In genomic region chr17:46291618-46292017, GRCh38 we compare ENCODE assay signal across 8 cellular contexts. TPM values are rescaled to one million over a fixed set of nuclear protein-coding genes. Genes with fewer than 3 reads are reported as not detected.
DNase-seq lines count a peak whose midpoint lies in the region; ATAC-seq and TF ChIP-seq lines count a peak whose summit lies in the region.
"Not testable (repeated sequence)": the region's sequence is repeated elsewhere in the genome, so short reads cannot be mapped to it uniquely, and the experiment has no call there.

No MANE protein-coding gene starts in this region.

- not testable (repeated sequence) for H3K4me1 Mint-ChIP-seq in H9
- H3K4me1 Mint-ChIP-seq in activated CD8-positive, alpha-beta T cell treated with anti-CD3 and anti-CD28 coated beads, Interleukin-2, amount 10 ng/mL, durations not matched to agents 7 days and 5 days (ENCODE audit: low read depth), result peaks cover 15% of the 10 kb centered on the region
- H3K4me1 Mint-ChIP-seq in effector memory CD8-positive, alpha-beta T cell (ENCODE audit: low read depth in 2 of 2), result peaks cover 10% of the 10 kb centered on the region in 2 donors
- peaks cover 10 to 24% (median 14%) of the 10 kb centered on the region in 4 donors for H3K4me1 Mint-ChIP-seq in naive thymus-derived CD8-positive, alpha-beta T cell
- peaks cover 21% of the 10 kb centered on the region for H3K4me1 Mint-ChIP-seq in stimulated activated naive CD8-positive, alpha-beta T cell treated with anti-CD3 and anti-CD28 coated beads, Interleukin-15, Interleukin-2, amounts not matched to agents 100 ng/mL and 50 ng/mL, for 24 hours (ENCODE audit: low read depth)

- not testable (repeated sequence) for H3K27me3 Mint-ChIP-seq in H9 (ENCODE audit: low read depth); activated CD8-positive, alpha-beta T cell treated with anti-CD3 and anti-CD28 coated beads, Interleukin-2, amount 10 ng/mL, durations not matched to agents 7 days and 5 days (ENCODE audit: low read depth); effector memory CD8-positive, alpha-beta T cell; naive thymus-derived CD8-positive, alpha-beta T cell; stimulated activated naive CD8-positive, alpha-beta T cell treated with anti-CD3 and anti-CD28 coated beads, Interleukin-15, Interleukin-2, amounts not matched to agents 100 ng/mL and 50 ng/mL, for 24 hours

- peak overlapping the region; percentile 92 for H3K27ac ChIP-seq in DOHH2 (ENCODE audit: low read depth, low read length)
- not testable (repeated sequence) for H3K27ac ChIP-seq in H9 (ENCODE audit: insufficient read length, low read depth, low read length)
- peak overlapping the region; percentile 64 for H3K27ac ChIP-seq in OCI-LY1 (ENCODE audit: low read depth, low read length, poor library complexity, severe bottlenecking)
- peak overlapping the region; percentile 10 for H3K27ac ChIP-seq in angular gyrus (ENCODE audit: low read depth, low read length)

- H3K9ac ChIP-seq in H9 (ENCODE audit: extremely low read depth, insufficient read length, low read length); OCI-LY1 (ENCODE audit: low read length): not testable (repeated sequence)

- H3T11ph ChIP-seq in H9 (ENCODE audit: low read length), result not testable (repeated sequence)

- not testable (repeated sequence) for H3K9me3 ChIP-seq in DOHH2 (ENCODE audit: control insufficient read depth, insufficient read depth, low read length); H9 (ENCODE audit: control insufficient read depth, low read depth, low read length); OCI-LY1 (ENCODE audit: low read length)

- not testable (repeated sequence) for H3K4ac ChIP-seq in H9 (ENCODE audit: low read depth, low read length)

- not testable (repeated sequence) for H3K79me2 ChIP-seq in DOHH2 (ENCODE audit: control insufficient read depth, low read length); H9 (ENCODE audit: insufficient read depth, low read length); OCI-LY1 (ENCODE audit: insufficient read depth, low read length)

- not testable (repeated sequence) for H3K23ac ChIP-seq in H9 (ENCODE audit: insufficient read length, low read depth, low read length)

- not testable (repeated sequence) for H3K23me2 ChIP-seq in H9 (ENCODE audit: insufficient read length, low read depth, low read length, poor library complexity, severe bottlenecking)

- peak; percentile 28 for DNase-seq in H9
- DNase-seq in activated CD8-positive, alpha-beta T cell treated with anti-CD3 and anti-CD28 coated beads, Interleukin-2, amount 10 ng/mL, durations not matched to agents 7 days and 5 days; effector memory CD8-positive, alpha-beta T cell; naive thymus-derived CD8-positive, alpha-beta T cell: not testable (repeated sequence)

- H4K8ac ChIP-seq in H9 (replicated peaks; ENCODE audit: insufficient read length, low read depth, low read length), result not testable (repeated sequence)

- H3K18ac ChIP-seq in H9 (ENCODE audit: insufficient read length, low read depth, low read length), result not testable (repeated sequence)

- H2BK15ac ChIP-seq in H9 (ENCODE audit: low read depth, low read length), result not testable (repeated sequence)

- WGBS in H9 (ENCODE audit: extremely low coverage, insufficient read length, low lambda C conversion rate), result no CpG with 5 or more reads among the region's 8 CpGs

- not testable (repeated sequence) for H4K20me1 ChIP-seq in DOHH2 (ENCODE audit: control insufficient read depth, insufficient read depth, low read depth, low read length); H9 (ENCODE audit: control insufficient read depth, insufficient read depth, insufficient read length); OCI-LY1 (ENCODE audit: insufficient read depth, low read length)

- H3K4me3 ChIP-seq in DOHH2 (ENCODE audit: low read length), result peak overlapping the region; percentile 66
- H3K4me3 ChIP-seq in OCI-LY1 (ENCODE audit: low read depth, low read length, poor library complexity, severe bottlenecking), result not testable (repeated sequence)

- H3K9me3 Mint-ChIP-seq in H9; activated CD8-positive, alpha-beta T cell treated with anti-CD3 and anti-CD28 coated beads, Interleukin-2, amount 10 ng/mL, durations not matched to agents 7 days and 5 days (ENCODE audit: insufficient read depth); effector memory CD8-positive, alpha-beta T cell; naive thymus-derived CD8-positive, alpha-beta T cell; stimulated activated naive CD8-positive, alpha-beta T cell treated with anti-CD3 and anti-CD28 coated beads, Interleukin-15, Interleukin-2, amounts not matched to agents 100 ng/mL and 50 ng/mL, for 24 hours: not testable (repeated sequence)

- not testable (repeated sequence) for TF ChIP-seq CTCF in DOHH2 (IDR thresholded peaks at IDR 0.05; ENCODE audit: low read depth, low read length, poor library complexity, severe bottlenecking); H9 (conservative IDR thresholded peaks at IDR 0.05); OCI-LY1 (IDR thresholded peaks at IDR 0.05; ENCODE audit: low read length)

- peaks cover 12% of the 10 kb centered on the region for H3F3A ChIP-seq in DOHH2 (ENCODE audit: control insufficient read depth, insufficient read depth)
- not testable (repeated sequence) for H3F3A ChIP-seq in OCI-LY1 (ENCODE audit: insufficient read depth, low read length)

- H3K56ac ChIP-seq in H9 (ENCODE audit: insufficient read length, low read depth, low read length), result not testable (repeated sequence)

- not testable (repeated sequence) for H3K9me2 ChIP-seq in DOHH2 (replicated peaks; ENCODE audit: control insufficient read depth, low read length); OCI-LY1 (ENCODE audit: low read depth, low read length)

- H3K14ac ChIP-seq in H9 (ENCODE audit: insufficient read depth, low read length), result not testable (repeated sequence)

- not testable (repeated sequence) for H2BK12ac ChIP-seq in H9 (ENCODE audit: insufficient read length, low read depth, low read length)

- not testable (repeated sequence) for H2AFZ ChIP-seq in H9 (ENCODE audit: low read length); OCI-LY1 (ENCODE audit: low read length)

- H2BK5ac ChIP-seq in H9 (ENCODE audit: insufficient read length, low read length), result not testable (repeated sequence)

- not testable (repeated sequence) for H2AK5ac ChIP-seq in H9 (ENCODE audit: insufficient read length, low read length)

- H3K36me3 Mint-ChIP-seq in H9 (ENCODE audit: insufficient read depth in 1 of 3, low read depth in 3 of 3); activated CD8-positive, alpha-beta T cell treated with anti-CD3 and anti-CD28 coated beads, Interleukin-2, amount 10 ng/mL, durations not matched to agents 7 days and 5 days (ENCODE audit: low read depth); effector memory CD8-positive, alpha-beta T cell (ENCODE audit: insufficient read depth); naive thymus-derived CD8-positive, alpha-beta T cell; stimulated activated naive CD8-positive, alpha-beta T cell treated with anti-CD3 and anti-CD28 coated beads, Interleukin-15, Interleukin-2, amounts not matched to agents 100 ng/mL and 50 ng/mL, for 24 hours (ENCODE audit: low read depth): not testable (repeated sequence)

- not testable (repeated sequence) for H3K4me3 Mint-ChIP-seq in H9; activated CD8-positive, alpha-beta T cell treated with anti-CD3 and anti-CD28 coated beads, Interleukin-2, amount 10 ng/mL, durations not matched to agents 7 days and 5 days; effector memory CD8-positive, alpha-beta T cell; stimulated activated naive CD8-positive, alpha-beta T cell treated with anti-CD3 and anti-CD28 coated beads, Interleukin-15, Interleukin-2, amounts not matched to agents 100 ng/mL and 50 ng/mL, for 24 hours
- peak overlapping the region in 6 of 10 donors; percentile 8 to 59 (median 34) for H3K4me3 Mint-ChIP-seq in naive thymus-derived CD8-positive, alpha-beta T cell

- POLR2A ChIA-PET in activated CD8-positive, alpha-beta T cell treated with anti-CD3 and anti-CD28 coated beads, Interleukin-2, amount 10 ng/mL, durations not matched to agents 7 days and 5 days (lab: Charles Lee), result not testable (repeated sequence)
- POLR2A ChIA-PET in naive thymus-derived CD8-positive, alpha-beta T cell (lab: Charles Lee), result interaction anchor here (1.1 kb wide), 1 partner anchor 155 kb away, joined by 4 read pairs; no protein-coding TSS in a partner anchor

- H3K27me3 ChIP-seq in DOHH2 (ENCODE audit: control insufficient read depth, low read length); H9 (ENCODE audit: insufficient read depth, low read length); OCI-LY1 (ENCODE audit: insufficient read depth, low read length): not testable (repeated sequence)

- peak overlapping the region; percentile 91 for H3K4me2 ChIP-seq in DOHH2 (ENCODE audit: low read length)
- not testable (repeated sequence) for H3K4me2 ChIP-seq in H9 (ENCODE audit: insufficient read depth, insufficient read length, low read length); OCI-LY1 (ENCODE audit: low read length)

- not testable (repeated sequence) for ATAC-seq in activated CD8-positive, alpha-beta T cell treated with anti-CD3 and anti-CD28 coated beads, Interleukin-2, amount 10 ng/mL, durations not matched to agents 7 days and 5 days; effector memory CD8-positive, alpha-beta T cell (replicated peaks); naive thymus-derived CD8-positive, alpha-beta T cell

- H4K91ac ChIP-seq in H9 (ENCODE audit: insufficient read length, low read depth, low read length), result not testable (repeated sequence)

- H2BK20ac ChIP-seq in H9 (ENCODE audit: low read depth, low read length, poor library complexity, severe bottlenecking), result not testable (repeated sequence)

- not testable (repeated sequence) for H3K36me3 ChIP-seq in DOHH2 (ENCODE audit: control insufficient read depth, low read length); OCI-LY1 (ENCODE audit: insufficient read depth, low read length)

- not testable (repeated sequence) for H2BK120ac ChIP-seq in H9 (ENCODE audit: low read depth, low read length, poor library complexity, severe bottlenecking)

- CTCF ChIA-PET in activated CD8-positive, alpha-beta T cell treated with anti-CD3 and anti-CD28 coated beads, Interleukin-2, amount 10 ng/mL, durations not matched to agents 7 days and 5 days (lab: Charles Lee), result not testable (repeated sequence)

- H3K4me1 ChIP-seq in DOHH2 (ENCODE audit: control insufficient read depth, low read length) (peaks cover 27% of the 10 kb centered on the region), OCI-LY1 (ENCODE audit: insufficient read depth, low read length, severe bottlenecking) (peaks cover 14% of the 10 kb centered on the region)
- H3K4me1 ChIP-seq in H9 (ENCODE audit: insufficient read depth, low read length), result not testable (repeated sequence)

- not testable (repeated sequence) for H3K79me1 ChIP-seq in H9 (ENCODE audit: insufficient read depth, low read depth, low read length, poor library complexity, severe bottlenecking)

- H4K5ac ChIP-seq in H9 (ENCODE audit: insufficient read length, low read depth, low read length), result not testable (repeated sequence)

- H3K27ac Mint-ChIP-seq in H9, result peak overlapping the region in 1 of 3 experiments; percentile 43; a peak in 2 of 7 replicates
- peak overlapping the region; percentile 28 for H3K27ac Mint-ChIP-seq in activated CD8-positive, alpha-beta T cell treated with anti-CD3 and anti-CD28 coated beads, Interleukin-2, amount 10 ng/mL, durations not matched to agents 7 days and 5 days
- peak overlapping the region; percentile 31 to 59 for H3K27ac Mint-ChIP-seq in effector memory CD8-positive, alpha-beta T cell
- peak overlapping the region in 6 of 10 donors; percentile 4 to 87 (median 78) for H3K27ac Mint-ChIP-seq in naive thymus-derived CD8-positive, alpha-beta T cell
- peak overlapping the region; percentile 23 for H3K27ac Mint-ChIP-seq in stimulated activated naive CD8-positive, alpha-beta T cell treated with anti-CD3 and anti-CD28 coated beads, Interleukin-15, Interleukin-2, amounts not matched to agents 100 ng/mL and 50 ng/mL, for 24 hours

RNA-seq across cellular contexts. Expression of gene LRRC37A, which starts 3.3 kb away (rescaled TPM):
- 1.9 and 2.0 TPM in 2 replicates for total RNA-seq in H9 (2021)
- total RNA-seq in activated CD8-positive, alpha-beta T cell treated with anti-CD3 and anti-CD28 coated beads, Interleukin-2, amount 10 ng/mL, durations not matched to agents 7 days and 5 days, result 1 to 10 TPM; 2.7 to 2.8 TPM
- total RNA-seq in naive thymus-derived CD8-positive, alpha-beta T cell, result 1 to 10 TPM; 7.5 to 9.7 TPM
- polyA plus RNA-seq in naive thymus-derived CD8-positive, alpha-beta T cell, result 1 to 10 TPM in 1 of 3 donors, under 1 TPM in 2; 0.27 to 1.7 (median 0.42) TPM
